8 cellular contexts compared by ENCODE assay signal in genomic region chr7:149838992-149839408, GRCh38. TPM values are rescaled to one million over a fixed set of nuclear protein-coding genes. Genes with fewer than 3 reads are reported as not detected.
DNase-seq lines count a peak whose midpoint lies in the region; ATAC-seq lines count a peak whose summit lies in the region.

No MANE protein-coding gene starts in this region.

- peak overlapping the region; percentile 72 for H3K27ac Mint-ChIP-seq in dendritic cell treated with granulocyte-macrophage colony-stimulating factor and Interleukin-4, amounts not matched to agents 40 ng/mL and 50 ng/mL, for 4 days

- ATAC-seq in HG03196 (IDR thresholded peaks at IDR 0.05; ENCODE audit: unreplicated experiment) = no peak

- H3K27me3 Mint-ChIP-seq in dendritic cell treated with granulocyte-macrophage colony-stimulating factor and Interleukin-4, amounts not matched to agents 40 ng/mL and 50 ng/mL, for 4 days = peaks cover 11% of the 10 kb centered on the region

- peak; percentile 31 for DNase-seq in ELR (ENCODE audit: low read depth)
- DNase-seq in NCI-H345 (lab: John Stamatoyannopoulos, UW) = peak; percentile 24
- peak; percentile 55 for DNase-seq in myocyte (ENCODE audit: low read depth)
- DNase-seq in NCI-H1436 treated with DMSO at 0.1 percent for 48 hours (lab: John Stamatoyannopoulos, UW) = no peak
- no peak for DNase-seq in cerebellar nuclear complex (lab: John Stamatoyannopoulos, UW)
- DNase-seq in germinal center (ENCODE audit: low spot score) = no peak

- intact Hi-C loops in dendritic cell treated with granulocyte-macrophage colony-stimulating factor and Interleukin-4, amounts not matched to agents 40 ng/mL and 50 ng/mL, for 4 days (cut with micrococcal nuclease) = loop anchor here (1.0 to 5.0 kb wide), 2 partner anchors 33 to 67 kb away; partner anchors contain the start of gene ZNF467

- peaks cover 22% of the 10 kb centered on the region for H3K4me1 Mint-ChIP-seq in dendritic cell treated with granulocyte-macrophage colony-stimulating factor and Interleukin-4, amounts not matched to agents 40 ng/mL and 50 ng/mL, for 4 days (ENCODE audit: low read depth)

- H3K36me3 Mint-ChIP-seq in dendritic cell treated with granulocyte-macrophage colony-stimulating factor and Interleukin-4, amounts not matched to agents 40 ng/mL and 50 ng/mL, for 4 days (ENCODE audit: low read depth) = no peaks in the 10 kb centered on the region

- H3K9me3 Mint-ChIP-seq in dendritic cell treated with granulocyte-macrophage colony-stimulating factor and Interleukin-4, amounts not matched to agents 40 ng/mL and 50 ng/mL, for 4 days = no peaks in the 10 kb centered on the region

- H3K4me3 Mint-ChIP-seq in dendritic cell treated with granulocyte-macrophage colony-stimulating factor and Interleukin-4, amounts not matched to agents 40 ng/mL and 50 ng/mL, for 4 days = peak overlapping the region; percentile 80

RNA-seq across cellular contexts. Expression of gene ZNF862, which starts 0.8 kb away (rescaled TPM):
- 14.2 and 16.3 TPM in 2 replicates for total RNA-seq in myocyte
- 13.5 TPM for polyA plus RNA-seq in myocyte (2012)

RNA-seq across cellular contexts. Expression of gene ATP6V0E2, which starts 34.8 kb away (rescaled TPM):
- 22.3 and 26.6 TPM in 2 replicates for total RNA-seq in myocyte
- 51.5 TPM for polyA plus RNA-seq in myocyte (2012)

Comparison
In these comparisons a context has a peak if more than half of its experiments do, and no peak if none do; other contexts are left out.
1. DNase-seq: peak in ELR (single experiment), NCI-H345 (single experiment) and myocyte (single experiment); none in NCI-H1436 treated with DMSO at 0.1 percent for 48 hours (single experiment), cerebellar nuclear complex (0 of 2) and germinal center (single experiment).